In genomic region chr2:105409717-105410116, GRCh38 we compare ENCODE assay signal across 8 cellular contexts. TPM values are rescaled to one million over a fixed set of nuclear protein-coding genes. Genes with fewer than 3 reads are reported as not detected.
DNase-seq lines count a peak whose midpoint lies in the region; ATAC-seq lines count a peak whose summit lies in the region.

No MANE protein-coding gene starts in this region.

- peaks cover 38% of the 10 kb centered on the region for H3F3A ChIP-seq in GM23248 (ENCODE audit: insufficient read depth)

- H3K4me3 ChIP-seq in GM23248, result no peak overlapping the region

- 0 to 1% methylated on average over 6 of the region's 6 CpGs for WGBS in GM23248 (ENCODE audit: low coverage in 1 of 2, low lambda C conversion rate in 2 of 2, missing lambda C conversion rate in 2 of 2), 2 experiments

- no peaks in the 10 kb centered on the region for H3K27me3 ChIP-seq in GM23248 (replicated peaks; ENCODE audit: insufficient read depth)

- intact Hi-C loops in cardiac septum (cut with DNase I) (loop anchor here (1.0 to 2.0 kb wide), 4 partner anchors 23 to 108 kb away; no protein-coding TSS in a partner anchor), sciatic nerve (cut with DNase I) (no loop called here)

- no peaks in the 10 kb centered on the region for H3K9me3 ChIP-seq in GM23248 (ENCODE audit: low read depth)

- H2AFZ ChIP-seq in GM23248, result no peak overlapping the region

- H4K20me1 ChIP-seq in GM23248 (ENCODE audit: insufficient read depth), result no peaks in the 10 kb centered on the region

- H3K9me2 ChIP-seq in GM23248 (ENCODE audit: insufficient read depth), result no peaks in the 10 kb centered on the region

- H3K4me1 ChIP-seq in GM23248 (ENCODE audit: insufficient read depth), result peaks cover 44% of the 10 kb centered on the region

- peak overlapping the region; percentile 81 for H3K27ac ChIP-seq in GM23248

- in situ Hi-C loops in GM23248 (cut with MboI), result no loop called here
- in situ Hi-C loops in KBM-7 (cut with MboI; ENCODE audit: low pct_unique_long_range_greater_than_20kb, low sequenced_read_pairs), result no loop called here

- H3K4me2 ChIP-seq in GM23248 (ENCODE audit: unreplicated experiment), result peak overlapping the region; percentile 54

- H3K9ac ChIP-seq in GM23248, result peak overlapping the region; percentile 50

- no peaks in the 10 kb centered on the region for H3K36me3 ChIP-seq in GM23248 (ENCODE audit: low read depth)

- H3K79me2 ChIP-seq in GM23248 (ENCODE audit: insufficient read depth), result no peaks in the 10 kb centered on the region

- ATAC-seq in sciatic nerve (peak; percentile 84), GM18867 (IDR thresholded peaks at IDR 0.05; ENCODE audit: unreplicated experiment) (no peak), HG03457 (IDR thresholded peaks at IDR 0.05; ENCODE audit: unreplicated experiment) (no peak), HG02678 (IDR thresholded peaks at IDR 0.05; ENCODE audit: unreplicated experiment) (no peak)

- peak; percentile 96 for DNase-seq in GM23248
- peak in 41 of 56 donors; percentile 12 to 77 (median 33) for DNase-seq in amygdala (lab: John Stamatoyannopoulos, UW)
- DNase-seq in cardiac septum (ENCODE audit: low spot score), result peak; percentile 92
- peak; percentile 77 for DNase-seq in sciatic nerve (ENCODE audit: low spot score)
- no peak for DNase-seq in KBM-7

RNA-seq across cellular contexts. Expression of gene FHL2, which starts 10.9 kb away (rescaled TPM):
- total RNA-seq in GM23248 (2014; rRNA removed; shearing (Covaris generic)), result 383 and 404 TPM in 2 replicates
- polyA plus RNA-seq in GM23248 (2016; fragmentation: Nextera tagmentation; extraction: Ambion mirVana), result 598 and 610 TPM in 2 replicates
- total RNA-seq in cardiac septum, result 467 TPM
- 208 TPM for total RNA-seq in sciatic nerve
